Comparison of ENCODE assay signal across 14 cellular contexts in genomic region chr2:85340034-85340892, GRCh38. TPM values are rescaled to one million over a fixed set of nuclear protein-coding genes. Genes with fewer than 3 reads are reported as not detected.
DNase-seq lines count a peak whose midpoint lies in the region; ATAC-seq and TF ChIP-seq lines count a peak whose summit lies in the region.
"Had no signal": no experiment of that assay in that cellular context is flagged by ENCODE, and none has a peak within 500 bp of the region (broad histone marks: within the 10 kb centered on the region; RNA-seq: fewer than 3 reads in every experiment).

No MANE protein-coding gene starts in this region.

- H3K27ac Mint-ChIP-seq in CD4-positive, CD25-positive, alpha-beta regulatory T cell = peak overlapping the region in 2 of 3 donors; percentile 8 to 11
- no peak overlapping the region for H3K27ac Mint-ChIP-seq in MCF 10A (ENCODE audit: low read depth, unreplicated experiment)

- CTCF ChIA-PET in MCF 10A (lab: Yijun Ruan, JAX) = interaction anchor here (1.2 to 1.4 kb wide), 2 partner anchors 9 to 14 kb away, joined by 4 to 6 read pairs; no protein-coding TSS in a partner anchor

- H3K27me3 Mint-ChIP-seq in CD4-positive, CD25-positive, alpha-beta regulatory T cell = peaks cover 4% of the 10 kb centered on the region
- peaks cover 19% of the 10 kb centered on the region for H3K27me3 Mint-ChIP-seq in MCF 10A (ENCODE audit: insufficient read depth, unreplicated experiment)

- no peak overlapping the region for H2AFZ ChIP-seq in hepatocyte

- H3K36me3 Mint-ChIP-seq in CD4-positive, CD25-positive, alpha-beta regulatory T cell = peaks cover 25% of the 10 kb centered on the region
- H3K36me3 Mint-ChIP-seq in MCF 10A (ENCODE audit: insufficient read depth, unreplicated experiment) = peaks cover 30% of the 10 kb centered on the region

- no peaks in the 10 kb centered on the region for H3K9me2 ChIP-seq in hepatocyte (replicated peaks; ENCODE audit: insufficient read depth)

- intact Hi-C loops in mucosa of descending colon (cut with DNase I, micrococcal nuclease) (no loop called here), MCF 10A (cut with micrococcal nuclease) (no loop called here)

- H3K9me3 ChIP-seq in CD4-positive, CD25-positive, alpha-beta regulatory T cell (ENCODE audit: control insufficient read depth in 2 of 2, low read length in 2 of 2) = no peaks in the 10 kb centered on the region
- H3K9me3 ChIP-seq in mucosa of descending colon (no peaks in the 10 kb centered on the region), hepatocyte (ENCODE audit: low read depth) (no peaks in the 10 kb centered on the region)
- H3K9me3 ChIP-seq: stomach had no signal

- no TSS peak for BruUV-seq in MCF 10A (replicated peaks; lab: Mats Ljungman, UMichigan)

- no peak overlapping the region for H3K4me2 ChIP-seq in hepatocyte

- H4K20me1 ChIP-seq in hepatocyte (ENCODE audit: insufficient read depth, poor library complexity, severe bottlenecking) = no peaks in the 10 kb centered on the region

- no peaks in the 10 kb centered on the region for H3K9me3 Mint-ChIP-seq in CD4-positive, CD25-positive, alpha-beta regulatory T cell
- no peaks in the 10 kb centered on the region for H3K9me3 Mint-ChIP-seq in MCF 10A (ENCODE audit: unreplicated experiment)

- no peak overlapping the region for H3K27ac ChIP-seq in CD4-positive, CD25-positive, alpha-beta regulatory T cell (ENCODE audit: insufficient read depth, low read length, poor library complexity, severe bottlenecking)
- no peak overlapping the region for H3K27ac ChIP-seq in hepatocyte
- no peak overlapping the region for H3K27ac ChIP-seq in coronary artery
- H3K27ac ChIP-seq: stomach had no signal

- DNase-seq in CD4-positive, CD25-positive, alpha-beta regulatory T cell = no peak
- DNase-seq in LNCaP clone FGC (ENCODE audit: low read depth) (peak; percentile 91), choroid plexus epithelial cell (ENCODE audit: low read depth) (peak; percentile 30), mucosa of descending colon (no peak), MCF 10A (ENCODE audit: unreplicated experiment) (no peak), hepatocyte (ENCODE audit: low spot score) (no peak), coronary artery (ENCODE audit: low spot score) (no peak), NCI-H2196 (lab: John Stamatoyannopoulos, UW; ENCODE audit: unreplicated experiment) (no peak)
- DNase-seq: activated gamma-delta T cell treated with Interleukin-2 at 50 U/mL for 16 hours, DMS153, left cardiac atrium, NCI-H146, NCI-H82, stomach had no signal

- H3K27me3 ChIP-seq in CD4-positive, CD25-positive, alpha-beta regulatory T cell (ENCODE audit: control insufficient read depth, insufficient read depth, low read length) = no peaks in the 10 kb centered on the region
- no peaks in the 10 kb centered on the region for H3K27me3 ChIP-seq in hepatocyte
- H3K27me3 ChIP-seq: stomach had no signal

- TF ChIP-seq CTCF in LNCaP clone FGC (IDR thresholded peaks at IDR 0.05; ENCODE audit: control insufficient read depth, extremely low read depth, insufficient read depth) (no peak), choroid plexus epithelial cell (conservative IDR thresholded peaks at IDR 0.05; ENCODE audit: low read depth, low read length) (no peak), mucosa of descending colon (IDR thresholded peaks at IDR 0.05) (no peak), MCF 10A (IDR thresholded peaks at IDR 0.05; ENCODE audit: unreplicated experiment) (no peak), hepatocyte (IDR thresholded peaks at IDR 0.05; ENCODE audit: poor library complexity) (no peak), coronary artery (IDR thresholded peaks at IDR 0.05) (no peak)

- POLR2A ChIA-PET in MCF 10A (lab: Yijun Ruan, JAX) = interaction anchor here (0.6 to 5.4 kb wide), 6 partner anchors 12 to 216 kb away, joined by 3 to 27 read pairs (median 3); partner anchors contain the start of genes ELMOD3 and RETSAT

- H3K4me1 Mint-ChIP-seq in CD4-positive, CD25-positive, alpha-beta regulatory T cell = no peaks in the 10 kb centered on the region
- H3K4me1 Mint-ChIP-seq in MCF 10A (ENCODE audit: insufficient read depth, unreplicated experiment) = peaks cover 5% of the 10 kb centered on the region

- ATAC-seq in CD4-positive, CD25-positive, alpha-beta regulatory T cell (ENCODE audit: low read depth in 2 of 2) = no peak
- ATAC-seq in mucosa of descending colon = peak; percentile 30

- H3K4me3 Mint-ChIP-seq in CD4-positive, CD25-positive, alpha-beta regulatory T cell = peak overlapping the region in 1 of 4 donors; percentile 71
- H3K4me3 Mint-ChIP-seq in MCF 10A (ENCODE audit: unreplicated experiment) = no peak overlapping the region

- peaks cover 9% of the 10 kb centered on the region for H3K36me3 ChIP-seq in CD4-positive, CD25-positive, alpha-beta regulatory T cell (ENCODE audit: control insufficient read depth, insufficient read depth, low read length)
- H3K36me3 ChIP-seq in mucosa of descending colon (ENCODE audit: low read depth) = no peaks in the 10 kb centered on the region
- H3K36me3 ChIP-seq in hepatocyte (replicated peaks; ENCODE audit: insufficient read depth, low read depth) = no peaks in the 10 kb centered on the region

- no peaks in the 10 kb centered on the region for H3K4me1 ChIP-seq in CD4-positive, CD25-positive, alpha-beta regulatory T cell (ENCODE audit: control insufficient read depth, insufficient read depth, low read length, poor library complexity, severe bottlenecking)
- H3K4me1 ChIP-seq in mucosa of descending colon (ENCODE audit: low read depth) (no peaks in the 10 kb centered on the region), hepatocyte (ENCODE audit: insufficient read depth) (no peaks in the 10 kb centered on the region)

- no peak overlapping the region for H3K4me3 ChIP-seq in CD4-positive, CD25-positive, alpha-beta regulatory T cell (ENCODE audit: low read depth, low read length)
- H3K4me3 ChIP-seq in LNCaP clone FGC (ENCODE audit: low read depth, low read length) (peak overlapping the region; percentile 23), choroid plexus epithelial cell (ENCODE audit: low read depth, low read length) (no peak overlapping the region), mucosa of descending colon (no peak overlapping the region), hepatocyte (no peak overlapping the region), coronary artery (no peak overlapping the region)
- H3K4me3 ChIP-seq: stomach had no signal

- WGBS in hepatocyte (ENCODE audit: low lambda C conversion rate, missing lambda C conversion rate) = 76% methylated on average over 13 of the region's 13 CpGs

- no peaks in the 10 kb centered on the region for H3K79me2 ChIP-seq in hepatocyte

RNA-seq across cellular contexts. Expression of gene TGOLN2, which starts 12.5 kb away (rescaled TPM):
- 168 TPM for total RNA-seq in CD4-positive, CD25-positive, alpha-beta regulatory T cell
- 10 to 100 TPM; 51.3 to 62.7 (median 62.1) TPM for polyA plus RNA-seq in CD4-positive, CD25-positive, alpha-beta regulatory T cell
- total RNA-seq in mucosa of descending colon (100 to 1,000 TPM; 148 to 227 (median 163) TPM), MCF 10A (2022) (62.9 and 65.5 TPM in 2 replicates), hepatocyte (66.5 and 72.0 TPM in 2 replicates)
- 51.1 and 52.4 TPM in 2 replicates for polyA plus RNA-seq in hepatocyte

RNA-seq across cellular contexts. Expression of gene RETSAT, which starts 14.1 kb away (rescaled TPM):
- 32.4 TPM for total RNA-seq in CD4-positive, CD25-positive, alpha-beta regulatory T cell
- 10 to 100 TPM; 13.8 to 18.1 (median 15.8) TPM for polyA plus RNA-seq in CD4-positive, CD25-positive, alpha-beta regulatory T cell
- total RNA-seq in mucosa of descending colon (100 to 1,000 TPM; 154 to 378 (median 278) TPM), MCF 10A (2022) (59.2 and 60.4 TPM in 2 replicates), hepatocyte (55.3 and 58.5 TPM in 2 replicates)
- polyA plus RNA-seq in hepatocyte = 22.2 and 24.7 TPM in 2 replicates

RNA-seq across cellular contexts. Expression of gene ELMOD3, which starts 14.3 kb away (rescaled TPM):
- total RNA-seq in CD4-positive, CD25-positive, alpha-beta regulatory T cell = 21.5 TPM
- 10 to 100 TPM; 13.5 to 16.3 (median 15.4) TPM for polyA plus RNA-seq in CD4-positive, CD25-positive, alpha-beta regulatory T cell
- total RNA-seq in mucosa of descending colon (10 to 100 TPM; 18.1 to 29.8 (median 23.0) TPM), MCF 10A (2022) (16.2 and 16.7 TPM in 2 replicates), hepatocyte (17.6 and 25.1 TPM in 2 replicates)
- polyA plus RNA-seq in hepatocyte = 16.4 and 18.1 TPM in 2 replicates

Comparison
In these comparisons a context has a peak if more than half of its experiments do, and no peak if none do; other contexts are left out.
1. DNase-seq: peak in LNCaP clone FGC (single experiment) and choroid plexus epithelial cell (single experiment); none in CD4-positive, CD25-positive, alpha-beta regulatory T cell (0 of 3), mucosa of descending colon (0 of 3), MCF 10A (single experiment), hepatocyte (single experiment), coronary artery (single experiment) and NCI-H2196 (single experiment).